In the genomic region with DNA sequence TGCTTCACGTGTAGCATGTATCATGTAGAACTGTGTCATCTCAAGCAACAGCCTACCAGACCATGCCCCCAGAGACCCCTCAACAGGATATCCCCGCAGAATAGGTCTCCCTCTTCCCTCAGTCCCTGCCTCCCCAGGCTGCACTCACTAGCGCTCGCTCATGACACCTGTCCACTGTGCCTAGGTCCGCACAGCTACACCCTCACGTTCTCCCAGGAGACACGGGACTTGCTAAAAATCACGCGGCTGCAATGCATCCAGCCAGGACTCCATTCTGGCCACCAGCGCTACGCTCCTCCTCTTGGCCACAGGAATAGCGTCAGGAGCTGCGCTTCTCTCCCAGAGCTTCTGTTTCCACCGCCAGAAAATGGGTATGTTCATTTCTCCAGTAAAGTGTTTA, we compare ENCODE assay signal across 14 cellular contexts. TPM values are rescaled to one million over a fixed set of nuclear protein-coding genes. Genes with fewer than 3 reads are reported as not detected.
DNase-seq lines count a peak whose midpoint lies in the region; ATAC-seq and TF ChIP-seq lines count a peak whose summit lies in the region.
"Had no signal": no experiment of that assay in that cellular context is flagged by ENCODE, and none has a peak within 500 bp of the region (broad histone marks: within the 10 kb centered on the region; RNA-seq: fewer than 3 reads in every experiment).

No MANE protein-coding gene starts in this region.

- H3K36me3 ChIP-seq in mammary epithelial cell (ENCODE audit: insufficient read depth, low read length) (no peaks in the 10 kb centered on the region), mesodermal cell (ENCODE audit: control insufficient read depth, insufficient read depth, low read length) (peaks cover 52% of the 10 kb centered on the region), thoracic aorta (no peaks in the 10 kb centered on the region)
- H3K36me3 ChIP-seq: upper lobe of left lung had no signal

- DNase-seq in activated CD8-positive, alpha-beta memory T cell treated with anti-CD3 and anti-CD28 coated beads for 24 hours = peak; percentile 48
- no peak for DNase-seq in activated CD8-positive, alpha-beta memory T cell treated with anti-CD3 and anti-CD28 coated beads, Interleukin-2, amount 50 U/mL, for 4 hours
- DNase-seq in mammary epithelial cell (no peak), thoracic aorta (ENCODE audit: low spot score) (no peak), GM20000 (ENCODE audit: low spot score) (no peak), KBM-7 (no peak), globus pallidus (ENCODE audit: low spot score) (no peak)
- DNase-seq: ACHN; activated CD4-positive, alpha-beta T cell treated with anti-CD3 and anti-CD28 coated beads for 48 hours; immature natural killer cell; NCI-H2227 treated with DMSO at 0.1 percent for 48 hours; SHP77 had no signal

- TF ChIP-seq CTCF in mammary epithelial cell (conservative IDR thresholded peaks at IDR 0.05 in 1 of 2, IDR thresholded peaks at IDR 0.05 in 1 of 2; ENCODE audit: extremely low read depth in 1 of 2, insufficient read depth in 1 of 2, low read depth in 1 of 2, low read length in 2 of 2) (no peak), thoracic aorta (IDR thresholded peaks at IDR 0.05) (no peak), GM20000 (IDR thresholded peaks at IDR 0.05; ENCODE audit: extremely low read depth, missing control alignments) (no peak)

- dilution Hi-C loops in mammary epithelial cell (cut with HindIII; ENCODE audit: low sequenced_read_pairs) = no loop called here

- H3K27ac ChIP-seq in mammary epithelial cell (ENCODE audit: insufficient read depth, low read depth, low read length) (no peak overlapping the region), mesodermal cell (ENCODE audit: low read depth, low read length, severe bottlenecking) (peak overlapping the region; percentile 90), thoracic aorta (peak overlapping the region; percentile 96 to 99)

- in situ Hi-C loops in mammary epithelial cell (cut with MboI; ENCODE audit: low sequenced_read_pairs in 2 of 2) (loop anchor here (10.0 kb wide), 2 partner anchors 147 to 187 kb away; no protein-coding TSS in a partner anchor), KBM-7 (cut with MboI; ENCODE audit: low pct_unique_long_range_greater_than_20kb, low sequenced_read_pairs) (no loop called here)

- peaks cover 16% of the 10 kb centered on the region for H3K4me1 ChIP-seq in mammary epithelial cell (ENCODE audit: insufficient read depth, low read length)
- peaks cover 19% of the 10 kb centered on the region for H3K4me1 ChIP-seq in mesodermal cell (ENCODE audit: control insufficient read depth, insufficient read depth, low read length, poor library complexity, severe bottlenecking)
- H3K4me1 ChIP-seq in thoracic aorta (ENCODE audit: control insufficient read depth in 1 of 2, low read depth in 2 of 2) = peaks cover 18 to 63% of the 10 kb centered on the region in 2 donors

- H3K9me3 ChIP-seq in mammary epithelial cell (replicated peaks; ENCODE audit: insufficient read depth, low read length) = no peaks in the 10 kb centered on the region
- H3K9me3 ChIP-seq in mesodermal cell (ENCODE audit: control insufficient read depth, low read length) = no peaks in the 10 kb centered on the region
- no peaks in the 10 kb centered on the region for H3K9me3 ChIP-seq in thoracic aorta
- H3K9me3 ChIP-seq: upper lobe of left lung had no signal

- H4K20me1 ChIP-seq in mammary epithelial cell (ENCODE audit: insufficient read depth, low read length) = no peaks in the 10 kb centered on the region

- WGBS in mammary epithelial cell (ENCODE audit: low coverage, missing lambda C conversion rate) = 92% methylated on average over 14 of the region's 14 CpGs
- WGBS in mesodermal cell (ENCODE audit: insufficient coverage in 2 of 2), 2 experiments = 93 to 95% methylated on average over 13 to 14 of the region's 14 CpGs

- CTCF ChIA-PET in mammary epithelial cell (lab: Charles Lee; ENCODE audit: low non-redundant PET) = no interaction called here

- H3K4me3 ChIP-seq in mammary epithelial cell (replicated peaks in 1 of 3; ENCODE audit: insufficient read depth in 1 of 3, low read depth in 2 of 3, low read length in 3 of 3) (no peak overlapping the region), mesodermal cell (ENCODE audit: extremely low read depth, insufficient read depth, low read length, poor library complexity, severe bottlenecking) (peak overlapping the region; percentile 76), thoracic aorta (peak overlapping the region; percentile 94)

- intact Hi-C loops in mammary epithelial cell (cut with micrococcal nuclease) = loop anchor here (2.0 to 5.0 kb wide), 6 partner anchors 25 to 1065 kb away; a partner anchor contains a TSS

- no peak for ATAC-seq in thoracic aorta (ENCODE audit: insufficient number of reproducible peaks, low FRiP score, low read depth)

- TSS peak; percentile 14 for BruUV-seq in mammary epithelial cell (replicated peaks; lab: Mats Ljungman, UMichigan)

- no peaks in the 10 kb centered on the region for H3K27me3 ChIP-seq in mammary epithelial cell (ENCODE audit: insufficient read depth, low read length)
- no peaks in the 10 kb centered on the region for H3K27me3 ChIP-seq in thoracic aorta (replicated peaks; ENCODE audit: insufficient read depth)

- H3K4me2 ChIP-seq in mammary epithelial cell (ENCODE audit: insufficient read depth, low read depth, low read length) = peak overlapping the region; percentile 89

- no peak overlapping the region for H3K9ac ChIP-seq in mammary epithelial cell (ENCODE audit: insufficient read depth, low read length)

- peaks cover 58% of the 10 kb centered on the region for H3K79me2 ChIP-seq in mammary epithelial cell (ENCODE audit: insufficient read depth, low read length)

- H2AFZ ChIP-seq in mammary epithelial cell (ENCODE audit: low read depth, low read length) = no peak overlapping the region

RNA-seq across cellular contexts. Expression of a gene that starts 2.5 kb away (rescaled TPM):
- total RNA-seq in mammary epithelial cell (100 to 1,000 TPM in 1 of 2 donors, 10 to 100 TPM in 1; 99.8 to 103 TPM), thoracic aorta (100 to 1,000 TPM in 1 of 2 donors, 10 to 100 TPM in 1; 97.5 to 114 TPM)
- polyA plus RNA-seq in mammary epithelial cell = 99.0 TPM
- polyA minus RNA-seq in mammary epithelial cell = 120 TPM
- 297 TPM for polyA plus RNA-seq in mesodermal cell (2013, experiment 1 of 2)
- 256 TPM for polyA plus RNA-seq in mesodermal cell (2013, experiment 2 of 2)

Comparison
In these comparisons a context has a peak if more than half of its experiments do, and no peak if none do; other contexts are left out.
1. H3K4me3 ChIP-seq: peak in mesodermal cell (single experiment) and thoracic aorta (single experiment); none in mammary epithelial cell (0 of 3).